In the genomic region with DNA sequence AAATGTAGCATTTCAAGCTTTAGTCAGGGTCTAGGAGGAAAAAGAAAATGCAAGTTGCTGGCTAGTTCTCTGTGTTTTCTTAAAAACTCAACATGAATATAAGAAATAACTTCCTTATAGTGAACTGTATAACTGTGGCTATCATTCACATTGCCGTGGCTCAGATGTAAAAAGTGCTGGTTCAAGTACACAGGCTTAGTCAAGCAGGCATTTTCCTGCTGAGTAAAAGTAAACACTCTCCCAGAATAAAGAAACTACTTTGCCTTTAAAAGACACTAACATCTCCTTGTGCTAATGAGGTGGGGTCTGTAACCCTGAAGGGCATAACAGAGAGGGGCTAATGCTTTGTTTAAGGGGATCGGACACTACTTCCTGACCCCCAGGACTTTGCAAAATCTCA, we compare ENCODE assay signal across 12 cellular contexts. TPM values are rescaled to one million over a fixed set of nuclear protein-coding genes. Genes with fewer than 3 reads are reported as not detected.
DNase-seq lines count a peak whose midpoint lies in the region; ATAC-seq and TF ChIP-seq lines count a peak whose summit lies in the region.
"Had no signal": no experiment of that assay in that cellular context is flagged by ENCODE, and none has a peak within 500 bp of the region (broad histone marks: within the 10 kb centered on the region; RNA-seq: fewer than 3 reads in every experiment).

No MANE protein-coding gene starts in this region.

- peak overlapping the region; percentile 12 for H3K27ac Mint-ChIP-seq in stimulated activated effector memory CD8-positive, alpha-beta T cell treated with anti-CD3 and anti-CD28 coated beads, Interleukin-12 subunit alpha, Interleukin-12 subunit beta, amount 100 ng/mL, for 72 hours

- peaks cover 83% of the 10 kb centered on the region for H3K36me3 ChIP-seq in WERI-Rb-1

- H3K4me3 ChIP-seq in WERI-Rb-1 (ENCODE audit: low read depth, low read length) (peak overlapping the region; percentile 33), fibroblast of pulmonary artery (replicated peaks; ENCODE audit: low read depth, low read length) (peak overlapping the region; percentile 36)

- H3K9me3 Mint-ChIP-seq in activated T-cell treated with anti-CD3 and anti-CD28 coated beads, Interleukin-2, amount 50 U/mL, for 4 hours, result no peaks in the 10 kb centered on the region
- no peaks in the 10 kb centered on the region for H3K9me3 Mint-ChIP-seq in stimulated activated effector memory CD8-positive, alpha-beta T cell treated with anti-CD3 and anti-CD28 coated beads, Interleukin-12 subunit alpha, Interleukin-12 subunit beta, amount 100 ng/mL, for 72 hours

- no peak for DNase-seq in activated T-cell treated with anti-CD3 and anti-CD28 coated beads, Interleukin-2, amount 50 U/mL, for 4 hours
- DNase-seq in activated T-cell treated with anti-CD3 and anti-CD28 coated beads, Interleukin-2, amount 50 U/mL, for 1 hour, result no peak
- DNase-seq in WERI-Rb-1, result no peak
- DNase-seq in fibroblast of pulmonary artery (ENCODE audit: low read depth), result no peak
- DNase-seq in stimulated activated effector memory CD8-positive, alpha-beta T cell treated with anti-CD3 and anti-CD28 coated beads, Interleukin-12 subunit alpha, Interleukin-12 subunit beta, amount 100 ng/mL, for 72 hours (ENCODE audit: low spot score in 2 of 2), result no peak
- no peak for DNase-seq in NCI-H1694 (lab: John Stamatoyannopoulos, UW)
- DNase-seq: C1 segment of cervical spinal cord, H7, NCI-H526 had no signal

- peak overlapping the region; percentile 49 for H3K27ac ChIP-seq in WERI-Rb-1

- no peaks in the 10 kb centered on the region for H3K27me3 ChIP-seq in WERI-Rb-1 (ENCODE audit: insufficient read depth, low read depth, severe bottlenecking)

- H3K27me3 Mint-ChIP-seq in activated T-cell treated with anti-CD3 and anti-CD28 coated beads, Interleukin-2, amount 50 U/mL, for 4 hours (ENCODE audit: low read depth), result no peaks in the 10 kb centered on the region

- H3K9me3 ChIP-seq in WERI-Rb-1 (ENCODE audit: severe bottlenecking), result no peaks in the 10 kb centered on the region

- H3K4me1 Mint-ChIP-seq in activated T-cell treated with anti-CD3 and anti-CD28 coated beads, Interleukin-2, amount 50 U/mL, for 4 hours (ENCODE audit: low read depth), result peaks cover 68% of the 10 kb centered on the region
- peaks cover 61% of the 10 kb centered on the region for H3K4me1 Mint-ChIP-seq in stimulated activated effector memory CD8-positive, alpha-beta T cell treated with anti-CD3 and anti-CD28 coated beads, Interleukin-12 subunit alpha, Interleukin-12 subunit beta, amount 100 ng/mL, for 72 hours

- H3K36me3 Mint-ChIP-seq in activated T-cell treated with anti-CD3 and anti-CD28 coated beads, Interleukin-2, amount 50 U/mL, for 4 hours (ENCODE audit: insufficient read depth), result peaks cover 55% of the 10 kb centered on the region
- peaks cover 92% of the 10 kb centered on the region for H3K36me3 Mint-ChIP-seq in stimulated activated effector memory CD8-positive, alpha-beta T cell treated with anti-CD3 and anti-CD28 coated beads, Interleukin-12 subunit alpha, Interleukin-12 subunit beta, amount 100 ng/mL, for 72 hours

- no peak for ATAC-seq in activated T-cell treated with anti-CD3 and anti-CD28 coated beads, Interleukin-2, amount 50 U/mL, for 4 hours
- no peak for ATAC-seq in stimulated activated effector memory CD8-positive, alpha-beta T cell treated with anti-CD3 and anti-CD28 coated beads, Interleukin-12 subunit alpha, Interleukin-12 subunit beta, amount 100 ng/mL, for 72 hours
- ATAC-seq in HG03565 (IDR thresholded peaks at IDR 0.05; ENCODE audit: unreplicated experiment), result no peak
- ATAC-seq in HG02610 (IDR thresholded peaks at IDR 0.05; ENCODE audit: unreplicated experiment), result no peak

- H3K4me3 Mint-ChIP-seq in activated T-cell treated with anti-CD3 and anti-CD28 coated beads, Interleukin-2, amount 50 U/mL, for 4 hours, result peak overlapping the region; percentile 61
- H3K4me3 Mint-ChIP-seq in stimulated activated effector memory CD8-positive, alpha-beta T cell treated with anti-CD3 and anti-CD28 coated beads, Interleukin-12 subunit alpha, Interleukin-12 subunit beta, amount 100 ng/mL, for 72 hours, result peak overlapping the region; percentile 86

- TF ChIP-seq CTCF in WERI-Rb-1 (IDR thresholded peaks at IDR 0.05; ENCODE audit: low read depth, low read length) (no peak), fibroblast of pulmonary artery (IDR thresholded peaks at IDR 0.05; ENCODE audit: low read length, missing control alignments) (no peak)

RNA-seq across cellular contexts. Expression of a gene that starts 3.3 kb away (rescaled TPM):
- 10 to 100 TPM; 86.1 to 99.3 (median 95.0) TPM for total RNA-seq in activated T-cell treated with anti-CD3 and anti-CD28 coated beads, Interleukin-2, amount 50 U/mL, for 4 hours

RNA-seq across cellular contexts. Expression of a gene that starts 9.6 kb away (rescaled TPM):
- not detected for total RNA-seq in activated T-cell treated with anti-CD3 and anti-CD28 coated beads, Interleukin-2, amount 50 U/mL, for 4 hours
- total RNA-seq: H7, HT1080 had no signal

RNA-seq across cellular contexts. Expression of a gene that starts 13.8 kb away (rescaled TPM):
- total RNA-seq in activated T-cell treated with anti-CD3 and anti-CD28 coated beads, Interleukin-2, amount 50 U/mL, for 4 hours, result 100 to 1,000 TPM; 147 to 174 (median 160) TPM

RNA-seq across cellular contexts. Expression of a gene that starts 21.8 kb away (rescaled TPM):
- 10 to 100 TPM; 18.7 to 27.9 (median 20.0) TPM for total RNA-seq in activated T-cell treated with anti-CD3 and anti-CD28 coated beads, Interleukin-2, amount 50 U/mL, for 4 hours

RNA-seq across cellular contexts. Expression of a gene that starts 47.8 kb away (rescaled TPM):
- 100 to 1,000 TPM; 119 to 146 (median 128) TPM for total RNA-seq in activated T-cell treated with anti-CD3 and anti-CD28 coated beads, Interleukin-2, amount 50 U/mL, for 4 hours
